In the genomic region with DNA sequence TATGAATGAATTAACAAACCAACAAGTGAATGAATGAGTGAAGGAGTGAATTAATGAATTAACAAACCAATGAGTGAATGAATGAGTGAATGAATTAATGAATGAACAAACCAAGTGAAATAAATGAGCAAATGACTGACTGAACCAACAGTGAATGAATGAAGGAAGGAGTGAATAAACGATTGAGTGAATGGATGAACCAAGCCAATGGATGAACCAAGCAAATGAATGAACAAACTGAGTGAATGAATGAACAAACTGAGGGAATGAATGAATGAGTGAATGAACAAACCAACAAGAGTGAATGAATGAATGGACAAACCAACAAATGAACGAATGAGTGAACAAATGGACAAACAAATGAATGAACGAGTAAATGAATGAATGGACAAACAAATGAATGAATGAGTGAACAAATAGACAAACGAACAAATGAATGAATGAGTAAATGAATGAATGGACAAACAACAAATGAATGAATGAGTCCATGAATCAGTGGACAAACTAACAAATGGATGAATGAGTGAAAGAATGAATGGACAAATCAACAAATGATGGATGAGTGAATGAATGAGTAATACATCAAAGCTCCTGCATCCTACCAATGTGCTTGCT, we compare ENCODE assay signal across 31 cellular contexts.
"Had no signal": no experiment of that assay in that cellular context is flagged by ENCODE, and none has a peak within 500 bp of the region (broad histone marks: within the 10 kb centered on the region; RNA-seq: fewer than 3 reads in every experiment).

No MANE protein-coding gene starts in this region.

- ATAC-seq: activated CD4-positive, alpha-beta T cell treated with anti-CD3 and anti-CD28 coated beads for 36 hours; activated CD8-positive, alpha-beta memory T cell treated with anti-CD3 and anti-CD28 coated beads, Interleukin-2, amount 10 ng/mL, durations not matched to agents 7 days and 5 days; activated CD8-positive, alpha-beta T cell treated with anti-CD3 and anti-CD28 coated beads, Interleukin-2, amount 10 ng/mL, durations not matched to agents 7 days and 5 days; body of pancreas; effector memory CD8-positive, alpha-beta T cell; foreskin keratinocyte; gastrocnemius medialis; heart right ventricle had no signal

- H3K4me2 ChIP-seq: hepatocyte had no signal

- H3K9me3 ChIP-seq: gastrocnemius medialis had no signal

- H3K27me3 ChIP-seq: body of pancreas, foreskin keratinocyte, gastrocnemius medialis, hepatocyte had no signal

- H2AFZ ChIP-seq: hepatocyte had no signal

- H3K27me3 Mint-ChIP-seq: activated CD4-positive, alpha-beta T cell treated with anti-CD3 and anti-CD28 coated beads, Interleukin-2, amount 10 ng/mL, durations not matched to agents 24 days and 14 days; activated naive CD4-positive, alpha-beta T cell treated with anti-CD3 and anti-CD28 coated beads, Interleukin-2, amount 50 U/mL, for 24 hours had no signal

- H3K36me3 Mint-ChIP-seq: activated CD4-positive, alpha-beta memory T cell treated with anti-CD3 and anti-CD28 coated beads for 36 hours; activated CD8-positive, alpha-beta memory T cell treated with anti-CD3 and anti-CD28 coated beads, Interleukin-2, amount 10 ng/mL, durations not matched to agents 7 days and 5 days had no signal

- FAIRE-seq: colon had no signal

- H3K4me1 Mint-ChIP-seq: activated CD4-positive, alpha-beta T cell treated with anti-CD3 and anti-CD28 coated beads for 36 hours; activated CD4-positive, alpha-beta T cell treated with anti-CD3 and anti-CD28 coated beads, Interleukin-2, amount 10 ng/mL, durations not matched to agents 24 days and 14 days; activated CD8-positive, alpha-beta memory T cell treated with anti-CD3 and anti-CD28 coated beads, Interleukin-2, amount 10 ng/mL, durations not matched to agents 7 days and 5 days; activated naive CD4-positive, alpha-beta T cell treated with anti-CD3 and anti-CD28 coated beads, Interleukin-2, amount 50 U/mL, for 24 hours had no signal

- H3K27ac ChIP-seq: body of pancreas, esophagus muscularis mucosa, foreskin keratinocyte, gastrocnemius medialis, heart right ventricle, hepatocyte had no signal

- H3K4me1 ChIP-seq: esophagus muscularis mucosa, foreskin keratinocyte, gastrocnemius medialis, heart right ventricle had no signal

- H3K79me2 ChIP-seq: hepatocyte had no signal

- DNase-seq: activated CD4-positive, alpha-beta memory T cell treated with anti-CD3 and anti-CD28 coated beads for 36 hours; activated CD4-positive, alpha-beta T cell treated with anti-CD3 and anti-CD28 coated beads for 36 hours; activated CD4-positive, alpha-beta T cell treated with anti-CD3 and anti-CD28 coated beads, Interleukin-2, amount 10 ng/mL, durations not matched to agents 24 days and 14 days; activated CD4-positive, CD25-positive, alpha-beta regulatory T cell; activated CD4-positive, CD25-positive, alpha-beta regulatory T cell treated with anti-CD3 and anti-CD28 coated beads, Interleukin-2, amount 50 U/mL, for 72 hours; activated CD8-positive, alpha-beta memory T cell treated with anti-CD3 and anti-CD28 coated beads, Interleukin-2, amount 10 ng/mL, durations not matched to agents 7 days and 5 days; activated CD8-positive, alpha-beta memory T cell treated with anti-CD3 and anti-CD28 coated beads, Interleukin-2, amount 50 U/mL, for 4 hours; activated CD8-positive, alpha-beta T cell treated with anti-CD3 and anti-CD28 coated beads, Interleukin-2, amount 10 ng/mL, durations not matched to agents 7 days and 5 days; activated effector memory CD4-positive, alpha-beta T cell treated with anti-CD3 and anti-CD28 coated beads, Interleukin-2, amount 50 U/mL, for 16 hours; activated naive CD4-positive, alpha-beta T cell treated with anti-CD3 and anti-CD28 coated beads for 36 hours; activated naive CD8-positive, alpha-beta T cell treated with anti-CD3 and anti-CD28 coated beads for 36 hours; activated T-cell treated with anti-CD3 and anti-CD28 coated beads, Interleukin-2, amount 50 U/mL, for 1 hour; activated T-cell treated with anti-CD3 and anti-CD28 coated beads, Interleukin-2, amount 50 U/mL, for 48 hours; aorta; cortex of kidney; dermis blood vessel endothelial cell; effector CD4-positive, alpha-beta T cell; effector memory CD8-positive, alpha-beta T cell; erythroblast; foreskin keratinocyte; gastrocnemius medialis; heart right ventricle; T-helper 9 cell had no signal

- H3K4me3 ChIP-seq: body of pancreas, esophagus muscularis mucosa, gastrocnemius medialis, heart right ventricle, hepatocyte had no signal

- H3K4me3 Mint-ChIP-seq: activated CD4-positive, alpha-beta memory T cell treated with anti-CD3 and anti-CD28 coated beads for 36 hours; activated CD4-positive, alpha-beta T cell treated with anti-CD3 and anti-CD28 coated beads for 36 hours; activated CD4-positive, alpha-beta T cell treated with anti-CD3 and anti-CD28 coated beads, Interleukin-2, amount 10 ng/mL, durations not matched to agents 24 days and 14 days; activated CD8-positive, alpha-beta memory T cell treated with anti-CD3 and anti-CD28 coated beads, Interleukin-2, amount 10 ng/mL, durations not matched to agents 7 days and 5 days; activated CD8-positive, alpha-beta T cell treated with anti-CD3 and anti-CD28 coated beads, Interleukin-2, amount 10 ng/mL, durations not matched to agents 7 days and 5 days; activated naive CD4-positive, alpha-beta T cell treated with anti-CD3 and anti-CD28 coated beads for 36 hours; activated naive CD4-positive, alpha-beta T cell treated with anti-CD3 and anti-CD28 coated beads, Interleukin-2, amount 50 U/mL, for 24 hours; activated naive CD8-positive, alpha-beta T cell treated with anti-CD3 and anti-CD28 coated beads for 36 hours; activated T-helper 1 cell treated with anti-CD3 and anti-CD28 coated beads, Interleukin-12 subunit alpha, Interleukin-12 subunit beta, Interleukin-2, Interleukin-4 antibody, amounts not matched to agents 30 ng/mL and 10 ng/mL and 1 ng/mL, durations not matched to agents 14 hours and 24 hours and 36 hours; effector memory CD8-positive, alpha-beta T cell; T-helper 1 cell treated with Interleukin-12 subunit alpha and Interleukin-12 subunit beta and Interleukin-4 antibody, amounts not matched to agents 30 μg/mL and 1 μg/mL, for 36 hours had no signal

- H3K27ac Mint-ChIP-seq: activated CD4-positive, alpha-beta memory T cell treated with anti-CD3 and anti-CD28 coated beads for 36 hours; activated CD4-positive, alpha-beta T cell treated with anti-CD3 and anti-CD28 coated beads for 36 hours; activated CD4-positive, alpha-beta T cell treated with anti-CD3 and anti-CD28 coated beads, Interleukin-2, amount 10 ng/mL, durations not matched to agents 24 days and 14 days; activated CD8-positive, alpha-beta memory T cell treated with anti-CD3 and anti-CD28 coated beads, Interleukin-2, amount 10 ng/mL, durations not matched to agents 7 days and 5 days; activated CD8-positive, alpha-beta T cell treated with anti-CD3 and anti-CD28 coated beads, Interleukin-2, amount 10 ng/mL, durations not matched to agents 7 days and 5 days; activated naive CD4-positive, alpha-beta T cell treated with anti-CD3 and anti-CD28 coated beads for 36 hours; activated naive CD4-positive, alpha-beta T cell treated with anti-CD3 and anti-CD28 coated beads, Interleukin-2, amount 50 U/mL, for 24 hours; activated naive CD8-positive, alpha-beta T cell treated with anti-CD3 and anti-CD28 coated beads for 36 hours; activated T-helper 1 cell treated with anti-CD3 and anti-CD28 coated beads, Interleukin-12 subunit alpha, Interleukin-12 subunit beta, Interleukin-2, Interleukin-4 antibody, amounts not matched to agents 30 ng/mL and 10 ng/mL and 1 ng/mL, durations not matched to agents 14 hours and 24 hours and 36 hours; activated T-helper 2 cell treated with anti-CD3 and anti-CD28 coated beads, Interferon-gamma antibody, Interleukin-2, Interleukin-4, amounts not matched to agents 10 μg/mL and 5 μg/mL and 100 μg/mL, durations not matched to agents 14 hours and 24 hours and 36 hours; effector memory CD8-positive, alpha-beta T cell; T-helper 1 cell treated with Interleukin-12 subunit alpha and Interleukin-12 subunit beta and Interleukin-4 antibody, amounts not matched to agents 30 μg/mL and 1 μg/mL, for 36 hours had no signal

- H3K36me3 ChIP-seq: esophagus muscularis mucosa, gastrocnemius medialis, heart right ventricle had no signal
